Comparison of ENCODE assay signal across 8 cellular contexts in the genomic region with DNA sequence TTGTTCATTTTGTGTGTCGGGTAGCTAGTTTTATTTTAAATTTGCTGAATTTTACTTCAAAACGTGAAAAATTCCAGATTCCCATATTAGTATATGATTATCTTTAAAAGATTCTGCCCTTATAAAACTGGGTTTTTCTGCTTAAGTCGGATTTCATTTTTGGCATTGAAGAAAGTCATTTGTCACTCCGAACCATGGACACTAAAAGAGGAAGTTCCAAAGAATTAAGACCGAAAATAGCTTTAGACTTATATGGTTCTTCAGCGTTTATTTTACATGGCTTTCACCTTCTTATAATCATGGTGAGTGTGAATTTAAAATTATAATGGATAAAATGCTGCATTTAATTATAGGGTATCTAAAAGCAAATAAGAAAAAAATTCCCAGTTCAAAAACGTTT. TPM values are rescaled to one million over a fixed set of nuclear protein-coding genes. Genes with fewer than 3 reads are reported as not detected.
DNase-seq lines count a peak whose midpoint lies in the region; ATAC-seq and TF ChIP-seq lines count a peak whose summit lies in the region.

No MANE protein-coding gene starts in this region.

- no peaks in the 10 kb centered on the region for H3K27me3 ChIP-seq in suprapubic skin

- peak overlapping the region; percentile 94 for H3K27ac ChIP-seq in suprapubic skin

- peak overlapping the region; percentile 96 for H3K4me3 Mint-ChIP-seq in activated T-cell treated with anti-CD3 and anti-CD28 coated beads, Interleukin-2, amount 50 U/mL, for 4 hours
- H3K4me3 Mint-ChIP-seq in activated CD8-positive, alpha-beta T cell treated with anti-CD3 and anti-CD28 coated beads, Interleukin-2, amount 10 ng/mL, durations not matched to agents 7 days and 5 days = peak overlapping the region; percentile 90

- TF ChIP-seq CTCF in suprapubic skin (IDR thresholded peaks at IDR 0.05) = no peak

- POLR2A ChIA-PET in activated CD8-positive, alpha-beta T cell treated with anti-CD3 and anti-CD28 coated beads, Interleukin-2, amount 10 ng/mL, durations not matched to agents 7 days and 5 days (lab: Charles Lee) = interaction anchor here (1.5 to 4.7 kb wide), 3 partner anchors 37 to 119 kb away, joined by 3 to 56 read pairs (median 9); partner anchors contain the start of genes CGGBP1 and ZNF654

- no peak for TF ChIP-seq POLR2A in suprapubic skin (IDR thresholded peaks at IDR 0.05)

- H3K27me3 Mint-ChIP-seq in activated T-cell treated with anti-CD3 and anti-CD28 coated beads, Interleukin-2, amount 50 U/mL, for 4 hours (ENCODE audit: low read depth) = no peaks in the 10 kb centered on the region
- no peaks in the 10 kb centered on the region for H3K27me3 Mint-ChIP-seq in activated CD8-positive, alpha-beta T cell treated with anti-CD3 and anti-CD28 coated beads, Interleukin-2, amount 10 ng/mL, durations not matched to agents 7 days and 5 days (ENCODE audit: low read depth)

- no peak for TF ChIP-seq EP300 in suprapubic skin (IDR thresholded peaks at IDR 0.05)

- no peak for DNase-seq in activated T-cell treated with anti-CD3 and anti-CD28 coated beads, Interleukin-2, amount 50 U/mL, for 4 hours
- DNase-seq in activated T-cell treated with anti-CD3 and anti-CD28 coated beads, Interleukin-2, amount 50 U/mL, for 1 hour = no peak
- DNase-seq in activated CD8-positive, alpha-beta T cell treated with anti-CD3 and anti-CD28 coated beads, Interleukin-2, amount 10 ng/mL, durations not matched to agents 7 days and 5 days = no peak
- DNase-seq in suprapubic skin (ENCODE audit: low spot score in 2 of 2) (no peak), HK-2 (ENCODE audit: unreplicated experiment) (no peak)

- ATAC-seq in activated T-cell treated with anti-CD3 and anti-CD28 coated beads, Interleukin-2, amount 50 U/mL, for 4 hours = no peak
- ATAC-seq in activated CD8-positive, alpha-beta T cell treated with anti-CD3 and anti-CD28 coated beads, Interleukin-2, amount 10 ng/mL, durations not matched to agents 7 days and 5 days = no peak
- no peak for ATAC-seq in GM18502 (IDR thresholded peaks at IDR 0.05; ENCODE audit: poor library complexity, unreplicated experiment)
- ATAC-seq in HG03108 (IDR thresholded peaks at IDR 0.05; ENCODE audit: unreplicated experiment) = no peak

- H3K4me3 ChIP-seq in iPS-18c (ENCODE audit: insufficient read depth, low read depth, low read length) (peak overlapping the region; percentile 94), suprapubic skin (peak overlapping the region; percentile 90)

- peak overlapping the region; percentile 98 for H3K27ac Mint-ChIP-seq in activated CD8-positive, alpha-beta T cell treated with anti-CD3 and anti-CD28 coated beads, Interleukin-2, amount 10 ng/mL, durations not matched to agents 7 days and 5 days

- WGBS in suprapubic skin = 1% methylated on average over 7 of the region's 7 CpGs

- H3K4me1 ChIP-seq in suprapubic skin = peaks cover 32% of the 10 kb centered on the region

- H3K9me3 ChIP-seq in iPS-18c (ENCODE audit: control insufficient read depth, insufficient read depth, low read length) (no peaks in the 10 kb centered on the region), suprapubic skin (no peaks in the 10 kb centered on the region)

- CTCF ChIA-PET in activated CD8-positive, alpha-beta T cell treated with anti-CD3 and anti-CD28 coated beads, Interleukin-2, amount 10 ng/mL, durations not matched to agents 7 days and 5 days (lab: Charles Lee) = interaction anchor here (0.8 to 3.4 kb wide), 4 partner anchors 28 to 119 kb away, joined by 3 to 11 read pairs (median 4); partner anchors contain the start of genes CGGBP1 and ZNF654

- peaks cover 26% of the 10 kb centered on the region for H3K4me1 Mint-ChIP-seq in activated T-cell treated with anti-CD3 and anti-CD28 coated beads, Interleukin-2, amount 50 U/mL, for 4 hours (ENCODE audit: low read depth)
- H3K4me1 Mint-ChIP-seq in activated CD8-positive, alpha-beta T cell treated with anti-CD3 and anti-CD28 coated beads, Interleukin-2, amount 10 ng/mL, durations not matched to agents 7 days and 5 days (ENCODE audit: low read depth) = peaks cover 34% of the 10 kb centered on the region

- peaks cover 24% of the 10 kb centered on the region for H3K36me3 ChIP-seq in suprapubic skin

- H3K36me3 Mint-ChIP-seq in activated T-cell treated with anti-CD3 and anti-CD28 coated beads, Interleukin-2, amount 50 U/mL, for 4 hours (ENCODE audit: insufficient read depth) = peaks cover 10% of the 10 kb centered on the region
- peaks cover 18% of the 10 kb centered on the region for H3K36me3 Mint-ChIP-seq in activated CD8-positive, alpha-beta T cell treated with anti-CD3 and anti-CD28 coated beads, Interleukin-2, amount 10 ng/mL, durations not matched to agents 7 days and 5 days (ENCODE audit: low read depth)

- H3K9me3 Mint-ChIP-seq in activated T-cell treated with anti-CD3 and anti-CD28 coated beads, Interleukin-2, amount 50 U/mL, for 4 hours = no peaks in the 10 kb centered on the region
- no peaks in the 10 kb centered on the region for H3K9me3 Mint-ChIP-seq in activated CD8-positive, alpha-beta T cell treated with anti-CD3 and anti-CD28 coated beads, Interleukin-2, amount 10 ng/mL, durations not matched to agents 7 days and 5 days (ENCODE audit: insufficient read depth)

RNA-seq across cellular contexts. Expression of gene C3orf38, which starts 1.0 kb away (rescaled TPM):
- 10 to 100 TPM; 18.3 to 25.4 (median 23.8) TPM for total RNA-seq in activated T-cell treated with anti-CD3 and anti-CD28 coated beads, Interleukin-2, amount 50 U/mL, for 4 hours
- 10 to 100 TPM; 28.0 to 28.8 TPM for total RNA-seq in activated CD8-positive, alpha-beta T cell treated with anti-CD3 and anti-CD28 coated beads, Interleukin-2, amount 10 ng/mL, durations not matched to agents 7 days and 5 days
- total RNA-seq in suprapubic skin = 10 to 100 TPM; 14.1 to 30.8 (median 18.4) TPM
